ENCODE assay signal across 8 cellular contexts in genomic region chr13:87669379-87669978, GRCh38. TPM values are rescaled to one million over a fixed set of nuclear protein-coding genes. Genes with fewer than 3 reads are reported as not detected.
DNase-seq lines count a peak whose midpoint lies in the region; ATAC-seq, FAIRE-seq and TF ChIP-seq lines count a peak whose summit lies in the region.

No MANE protein-coding gene starts in this region.

- CTCF ChIA-PET in HEK293 (lab: Yijun Ruan, JAX), result interaction anchor here (0.6 to 0.7 kb wide), 2 partner anchors 198 to 408 kb away, joined by 3 to 4 read pairs; no protein-coding TSS in a partner anchor

- intact Hi-C loops in prostate gland (cut with DNase I), result no loop called here

- H3K27ac ChIP-seq in HEK293 (ENCODE audit: extremely low read depth, low read depth, low read length) (no peak overlapping the region), prostate gland (no peak overlapping the region)

- TF ChIP-seq CTCF in HEK293 (tag by site-specific recombination; IDR thresholded peaks at IDR 0.05) (no peak), bronchial epithelial cell (IDR thresholded peaks at IDR 0.05; ENCODE audit: insufficient read depth, low read length, severe bottlenecking) (peak; percentile 40), prostate gland (IDR thresholded peaks at IDR 0.05) (peak in 3 of 4 experiments; percentile 24 to 43 (median 39))

- H3K4me3 ChIP-seq in HEK293 (ENCODE audit: low read depth, low read length) (no peak overlapping the region), bronchial epithelial cell (ENCODE audit: low read depth, low read length) (no peak overlapping the region), prostate gland (no peak overlapping the region)

- peaks cover 14% of the 10 kb centered on the region for H3K27me3 ChIP-seq in bronchial epithelial cell (ENCODE audit: control insufficient read depth, insufficient read depth, low read length)
- H3K27me3 ChIP-seq in prostate gland (replicated peaks; ENCODE audit: insufficient read depth), result peaks cover 5% of the 10 kb centered on the region

- DNase-seq in ELR (ENCODE audit: low read depth), result peak; percentile 71
- DNase-seq in NCI-H2196 treated with DMSO at 0.1 percent for 48 hours (lab: John Stamatoyannopoulos, UW; ENCODE audit: unreplicated experiment), result peak; percentile 4
- peak; percentile 52 for DNase-seq in bronchial epithelial cell (ENCODE audit: low read depth)
- no peak for DNase-seq in prostate gland (ENCODE audit: low spot score)
- no peak for DNase-seq in stimulated activated CD4-positive, alpha-beta T cell treated with anti-CD3 and anti-CD28 coated beads, Interleukin-2, amount 100 ng/mL, for 48 hours
- DNase-seq in NCI-H226, result no peak

- H3K4me1 ChIP-seq in HEK293 (ENCODE audit: control insufficient read depth, insufficient read depth, low read length) (no peaks in the 10 kb centered on the region), prostate gland (replicated peaks) (no peaks in the 10 kb centered on the region)

- H3K9me3 ChIP-seq in HEK293 (ENCODE audit: control insufficient read depth, insufficient read depth, low read depth, low read length) (no peaks in the 10 kb centered on the region), prostate gland (no peaks in the 10 kb centered on the region)

- no peak for FAIRE-seq in bronchial epithelial cell (lab: Jason Lieb, UNC)

- POLR2A ChIA-PET in HEK293 (lab: Yijun Ruan, JAX), result no interaction called here

- 37% methylated on average over 3 of the region's 3 CpGs for WGBS in prostate gland

- H3K36me3 ChIP-seq in HEK293 (ENCODE audit: control insufficient read depth in 2 of 2, insufficient read depth in 1 of 2, low read length in 2 of 2) (no peaks in the 10 kb centered on the region), bronchial epithelial cell (ENCODE audit: control insufficient read depth, insufficient read depth, low read length) (no peaks in the 10 kb centered on the region), prostate gland (no peaks in the 10 kb centered on the region)

- no peak for ATAC-seq in GM21423 (IDR thresholded peaks at IDR 0.05; ENCODE audit: unreplicated experiment)

- TF ChIP-seq POLR2A in prostate gland (IDR thresholded peaks at IDR 0.05), result no peak

TF ChIP-seq in HEK293, 187 proteins besides CTCF, POLR2A, EP300 and RAD21:
- TF ChIP-seq ZNF654 (tag by site-specific recombination; IDR thresholded peaks at IDR 0.05; ENCODE audit: low read depth) (peak; percentile 41), KLF10 (tag by site-specific recombination; IDR thresholded peaks at IDR 0.05) (no peak)

RNA-seq across cellular contexts. Expression of gene SLITRK5, which starts 1.7 kb away (rescaled TPM):
- total RNA-seq in bronchial epithelial cell (under 0.01 TPM in 2 replicates), prostate gland (under 1 TPM; 0.62 to 0.77 TPM)

Comparison
In these comparisons a context has a peak if more than half of its experiments do, and no peak if none do; other contexts are left out.
1. DNase-seq: peak in ELR (single experiment), NCI-H2196 treated with DMSO at 0.1 percent for 48 hours (single experiment) and bronchial epithelial cell (single experiment); none in prostate gland (single experiment), stimulated activated CD4-positive, alpha-beta T cell treated with anti-CD3 and anti-CD28 coated beads, Interleukin-2, amount 100 ng/mL, for 48 hours (0 of 2) and NCI-H226 (single experiment).